ENCODE assay signal across 9 cellular contexts in genomic region chr22:30265851-30266444, GRCh38. TPM values are rescaled to one million over a fixed set of nuclear protein-coding genes. Genes with fewer than 3 reads are reported as not detected.
A peak's percentile ranks its signal among the peaks of the same experiment; 100 is the strongest.
DNase-seq lines count a peak whose midpoint lies in the region; ATAC-seq and TF ChIP-seq lines count a peak whose summit lies in the region.
"Had no signal": no experiment of that assay in that cellular context is flagged by ENCODE, and none has a peak within 500 bp of the region (broad histone marks: within the 10 kb centered on the region; RNA-seq: fewer than 3 reads in every experiment).

No MANE protein-coding gene starts in this region.

- H3K18ac ChIP-seq in mesenchymal stem cell (ENCODE audit: low read depth in 1 of 2, low read length in 2 of 2): no peak overlapping the region

- WGBS in mesenchymal stem cell: 86% methylated on average over 21 of the region's 24 CpGs
- 67 to 82% methylated on average over 10 to 24 of the region's 24 CpGs for WGBS in testis, 2 donors

- peak; percentile 72 for ATAC-seq in stimulated activated naive CD8-positive, alpha-beta T cell treated with anti-CD3 and anti-CD28 coated beads, Interleukin-15, Interleukin-2, amounts not matched to agents 100 U/mL and 50 U/mL, for 24 hours
- ATAC-seq: HCT116 had no signal

- no peak overlapping the region for H3K14ac ChIP-seq in mesenchymal stem cell (ENCODE audit: low read length in 2 of 2)

- TF ChIP-seq POLR2A in testis (IDR thresholded peaks at IDR 0.05): no peak

- no peak overlapping the region for H2BK5ac ChIP-seq in mesenchymal stem cell (ENCODE audit: low read depth, low read length, poor library complexity, severe bottlenecking)

- H3K27ac ChIP-seq in HEK293 (ENCODE audit: extremely low read depth, low read depth, low read length): no peak overlapping the region
- H3K27ac ChIP-seq in OCI-LY3 (ENCODE audit: low read length): peak overlapping the region; percentile 76
- H3K27ac ChIP-seq in mesenchymal stem cell (ENCODE audit: low read length, poor library complexity, severe bottlenecking): no peak overlapping the region
- H3K27ac ChIP-seq in testis: no peak overlapping the region

- peaks cover 19% of the 10 kb centered on the region for H3K79me2 ChIP-seq in OCI-LY3 (ENCODE audit: low read length)

- no peak overlapping the region for H4K8ac ChIP-seq in mesenchymal stem cell (ENCODE audit: low read length)

- H3K4me1 ChIP-seq in HEK293 (ENCODE audit: control insufficient read depth, insufficient read depth, low read length) (no peaks in the 10 kb centered on the region), OCI-LY3 (ENCODE audit: low read length) (peaks cover 19% of the 10 kb centered on the region), mesenchymal stem cell (ENCODE audit: control insufficient read depth, insufficient read depth, low read depth, low read length) (peaks cover 32% of the 10 kb centered on the region), testis (peaks cover 4% of the 10 kb centered on the region)

- POLR2A ChIA-PET in HEK293 (lab: Yijun Ruan, JAX): interaction anchor here (0.6 kb wide), 1 partner anchor 463 kb away, joined by 5 read pairs; no protein-coding TSS in a partner anchor

- TF ChIP-seq CTCF in GM10266 (IDR thresholded peaks at IDR 0.05; ENCODE audit: control insufficient read depth, insufficient read depth, low read depth, missing control alignments): no peak
- no peak for TF ChIP-seq CTCF in HEK293 (tag by site-specific recombination; IDR thresholded peaks at IDR 0.05)
- TF ChIP-seq CTCF in OCI-LY3 (IDR thresholded peaks at IDR 0.05; ENCODE audit: low read depth, low read length): no peak
- no peak for TF ChIP-seq CTCF in testis (IDR thresholded peaks at IDR 0.05)

- no peak overlapping the region for H3K23ac ChIP-seq in mesenchymal stem cell (ENCODE audit: low read length in 2 of 2)

- DNase-seq in GM10266 (ENCODE audit: extremely low spot score) (peak; percentile 86), mesenchymal stem cell (no peak), NCI-H526 treated with DMSO at 0.1 percent for 48 hours (lab: John Stamatoyannopoulos, UW) (no peak), testis (no peak)
- DNase-seq in activated effector memory CD4-positive, alpha-beta T cell treated with anti-CD3 and anti-CD28 coated beads, Interleukin-2, amount 50 U/mL, for 16 hours: peak; percentile 93
- peak; percentile 89 for DNase-seq in stimulated activated naive CD8-positive, alpha-beta T cell treated with anti-CD3 and anti-CD28 coated beads, Interleukin-15, Interleukin-2, amounts not matched to agents 100 U/mL and 50 U/mL, for 24 hours

- CTCF ChIA-PET in HEK293 (lab: Yijun Ruan, JAX): interaction anchor here (3.4 kb wide), 1 partner anchor 21 kb away, joined by 54 read pairs; no protein-coding TSS in a partner anchor

- no peaks in the 10 kb centered on the region for H3K27me3 ChIP-seq in OCI-LY3 (ENCODE audit: low read depth, low read length)
- H3K27me3 ChIP-seq in mesenchymal stem cell (ENCODE audit: control insufficient read depth in 1 of 2, insufficient read depth in 1 of 2, low read length in 2 of 2): peaks cover 0 to 5% of the 10 kb centered on the region in 2 experiments
- no peaks in the 10 kb centered on the region for H3K27me3 ChIP-seq in testis

- peak overlapping the region in 1 of 2 experiments; percentile 7 for H3K4ac ChIP-seq in mesenchymal stem cell (ENCODE audit: low read depth in 1 of 2, low read length in 2 of 2)

- peak overlapping the region; percentile 54 for H2AFZ ChIP-seq in OCI-LY3 (ENCODE audit: low read depth, low read length)
- no peak overlapping the region for H2AFZ ChIP-seq in mesenchymal stem cell (ENCODE audit: low read depth, low read length)

- no peak overlapping the region for H2BK120ac ChIP-seq in mesenchymal stem cell (ENCODE audit: low read depth, low read length)

- intact Hi-C loops in testis (cut with DNase I; ENCODE audit: low total_unique reads): loop anchor here (10.0 kb wide), 1 partner anchor 561 kb away; no protein-coding TSS in a partner anchor

- H2AK5ac ChIP-seq in mesenchymal stem cell (ENCODE audit: low read length, severe bottlenecking): no peak overlapping the region

- H3K4me3 ChIP-seq in HEK293 (ENCODE audit: low read depth, low read length) (no peak overlapping the region), OCI-LY3 (ENCODE audit: low read length) (peak overlapping the region; percentile 83), mesenchymal stem cell (ENCODE audit: insufficient read depth in 1 of 2, low read depth in 1 of 2, low read length in 2 of 2) (no peak overlapping the region), testis (peak overlapping the region in 1 of 2 donors; percentile 7)

- H2BK12ac ChIP-seq in mesenchymal stem cell (ENCODE audit: low read length in 2 of 2): no peak overlapping the region

- H3K9ac ChIP-seq in OCI-LY3 (ENCODE audit: low read length): peak overlapping the region; percentile 86
- H3K9ac ChIP-seq in mesenchymal stem cell (ENCODE audit: low read length): no peak overlapping the region

- no peak overlapping the region for H2BK15ac ChIP-seq in mesenchymal stem cell (ENCODE audit: low read depth, poor library complexity, severe bottlenecking)

- H3K36me3 ChIP-seq in HEK293 (ENCODE audit: control insufficient read depth in 2 of 2, insufficient read depth in 1 of 2, low read length in 2 of 2) (no peaks in the 10 kb centered on the region), OCI-LY3 (replicated peaks; ENCODE audit: low read depth, low read length) (no peaks in the 10 kb centered on the region), mesenchymal stem cell (ENCODE audit: control insufficient read depth in 1 of 2, insufficient read depth in 2 of 2, low read depth in 1 of 2, low read length in 2 of 2) (no peaks in the 10 kb centered on the region), testis (ENCODE audit: low read depth, missing control alignments) (no peaks in the 10 kb centered on the region)

- no peaks in the 10 kb centered on the region for H4K20me1 ChIP-seq in OCI-LY3 (ENCODE audit: insufficient read depth, low read length)

- H3K4me2 ChIP-seq in OCI-LY3 (ENCODE audit: low read length) (peak overlapping the region; percentile 99), mesenchymal stem cell (ENCODE audit: low read length, poor library complexity, severe bottlenecking) (no peak overlapping the region)

- no peaks in the 10 kb centered on the region for H3K79me1 ChIP-seq in mesenchymal stem cell (replicated peaks; ENCODE audit: low read length, poor library complexity, severe bottlenecking)

- peak overlapping the region; percentile 67 for H4K91ac ChIP-seq in mesenchymal stem cell (ENCODE audit: low read length)

- no peaks in the 10 kb centered on the region for H3K9me3 ChIP-seq in HEK293 (ENCODE audit: control insufficient read depth, insufficient read depth, low read depth, low read length)
- H3K9me3 ChIP-seq in OCI-LY3 (ENCODE audit: insufficient read depth, low read length): no peaks in the 10 kb centered on the region
- no peaks in the 10 kb centered on the region for H3K9me3 ChIP-seq in mesenchymal stem cell (ENCODE audit: control insufficient read depth, low read length)
- no peaks in the 10 kb centered on the region for H3K9me3 ChIP-seq in testis

TF ChIP-seq in HEK293, 187 proteins besides CTCF, POLR2A, EP300 and RAD21 (continues in another document):
- TF ChIP-seq ZFHX2 (tag by site-specific recombination; conservative IDR thresholded peaks at IDR 0.05) (peak; percentile 79), HIC1 (tag by site-specific recombination; IDR thresholded peaks at IDR 0.05) (peak; percentile 24; the same call in 1 of the 2 replicates), MZF1 (tag by site-specific recombination; IDR thresholded peaks at IDR 0.05; ENCODE audit: borderline replicate concordance) (no peak), WT1 (tag by site-specific recombination; IDR thresholded peaks at IDR 0.05) (no peak), ATF2 (tag by site-specific recombination; IDR thresholded peaks at IDR 0.05; ENCODE audit: low read depth) (peak; percentile 73), GLIS1 (tag by site-specific recombination; IDR thresholded peaks at IDR 0.05) (0 out of 2 replicates have a peak, but pooled peaks have one; percentile 31), ZBTB20 (tag by site-specific recombination; IDR thresholded peaks at IDR 0.05) (0 out of 2 replicates have a peak, but pooled peaks have one; percentile 16)

RNA-seq across cellular contexts. Expression of gene OSM, which starts 0.7 kb away (rescaled TPM):
- not detected for polyA plus RNA-seq in mesenchymal stem cell (2013, experiment 1 of 2)
- not detected for polyA plus RNA-seq in mesenchymal stem cell (2013, experiment 2 of 2)
- total RNA-seq in testis: 1 to 10 TPM in 1 of 2 donors, not detected in 1; 1.6 TPM
- 0.69 TPM for polyA plus RNA-seq in testis (ENCODE audit: insufficient read depth, low read depth, low replicate concordance)

RNA-seq across cellular contexts. Expression of gene LIF, which starts 19.4 kb away (rescaled TPM):
- polyA plus RNA-seq in mesenchymal stem cell (2013, experiment 1 of 2): 10.2 TPM
- 9.7 TPM for polyA plus RNA-seq in mesenchymal stem cell (2013, experiment 2 of 2)
- 1 to 10 TPM in 1 of 2 donors, under 1 TPM in 1; 0.08 to 1.4 TPM for total RNA-seq in testis
- 1.4 TPM for polyA plus RNA-seq in testis (ENCODE audit: insufficient read depth, low read depth, low replicate concordance)

RNA-seq across cellular contexts. Expression of gene CASTOR1, which starts 23.4 kb away (rescaled TPM):
- polyA plus RNA-seq in mesenchymal stem cell (2013, experiment 1 of 2): 9.7 TPM
- 8.7 TPM for polyA plus RNA-seq in mesenchymal stem cell (2013, experiment 2 of 2)
- total RNA-seq in testis: 10 to 100 TPM; 36.7 to 71.4 TPM
- 32.8 TPM for polyA plus RNA-seq in testis (ENCODE audit: insufficient read depth, low read depth, low replicate concordance)

Comparison
In these comparisons a context has a peak if more than half of its experiments do, and no peak if none do; other contexts are left out.
1. DNase-seq: peak in GM10266 (single experiment), activated effector memory CD4-positive, alpha-beta T cell treated with anti-CD3 and anti-CD28 coated beads, Interleukin-2, amount 50 U/mL, for 16 hours (single experiment) and stimulated activated naive CD8-positive, alpha-beta T cell treated with anti-CD3 and anti-CD28 coated beads, Interleukin-15, Interleukin-2, amounts not matched to agents 100 U/mL and 50 U/mL, for 24 hours (single experiment); none in mesenchymal stem cell (single experiment), NCI-H526 treated with DMSO at 0.1 percent for 48 hours (single experiment) and testis (single experiment).